ENCODE assay signal across 9 cellular contexts in genomic region chr18:46332956-46333355, GRCh38.
DNase-seq lines count a peak whose midpoint lies in the region; ATAC-seq and TF ChIP-seq lines count a peak whose summit lies in the region.
"Had no signal": no experiment of that assay in that cellular context is flagged by ENCODE, and none has a peak within 500 bp of the region (broad histone marks: within the 10 kb centered on the region; RNA-seq: fewer than 3 reads in every experiment).

No MANE protein-coding gene starts in this region.

- DNase-seq in choroid plexus epithelial cell (ENCODE audit: low read depth) (no peak), naive B cell (no peak), NCI-H2029 treated with DMSO at 0.1 percent for 48 hours (lab: John Stamatoyannopoulos, UW) (no peak), globus pallidus (ENCODE audit: low spot score) (no peak), mucosa of gallbladder (ENCODE audit: low spot score) (no peak)

- peaks cover 0 to 7% of the 10 kb centered on the region in 2 donors for H3K36me3 Mint-ChIP-seq in naive B cell

- no peak for TF ChIP-seq CTCF in choroid plexus epithelial cell (conservative IDR thresholded peaks at IDR 0.05; ENCODE audit: low read depth, low read length)

- no peaks in the 10 kb centered on the region for H3K9me3 ChIP-seq in BLaER1 treated with 17β-estradiol and CSF1 and Interleukin-3, amounts not matched to agents 10 nM and 100 nM (replicated peaks in 1 of 11)

- peaks cover 37 to 51% (median 43%) of the 10 kb centered on the region in 10 experiments for H3K4me1 ChIP-seq in BLaER1 treated with 17β-estradiol and CSF1 and Interleukin-3, amounts not matched to agents 10 nM and 100 nM

- no peak for TF ChIP-seq EP300 in Ishikawa (IDR thresholded peaks at IDR 0.05; ENCODE audit: borderline replicate concordance)

- peaks cover 0 to 2% (median 0%) of the 10 kb centered on the region in 7 donors for H3K9me3 Mint-ChIP-seq in naive B cell
- H3K9me3 Mint-ChIP-seq: dendritic cell treated with granulocyte-macrophage colony-stimulating factor and Interleukin-4, amounts not matched to agents 40 ng/mL and 50 ng/mL, for 4 days had no signal

- H3K4me1 Mint-ChIP-seq in naive B cell, result peaks cover 21 to 26% (median 22%) of the 10 kb centered on the region in 3 donors

- H3K9ac ChIP-seq in BLaER1 treated with 17β-estradiol and CSF1 and Interleukin-3, amounts not matched to agents 10 nM and 100 nM, result peak overlapping the region; percentile 79 to 97 (median 90); a peak in 19 of 22 replicates

- H3K27ac Mint-ChIP-seq in naive B cell, result peak overlapping the region in 1 of 6 donors; percentile 47
- H3K27ac Mint-ChIP-seq: dendritic cell treated with granulocyte-macrophage colony-stimulating factor and Interleukin-4, amounts not matched to agents 40 ng/mL and 50 ng/mL, for 4 days had no signal

- H3K4me3 Mint-ChIP-seq in naive B cell, result peak overlapping the region in 7 of 8 donors; percentile 37 to 76 (median 64)

- TF ChIP-seq RAD21 in Ishikawa (IDR thresholded peaks at IDR 0.05; ENCODE audit: low read depth), result no peak

- ATAC-seq in naive B cell (ENCODE audit: low read depth in 2 of 2) (no peak), HG03442 (IDR thresholded peaks at IDR 0.05; ENCODE audit: unreplicated experiment) (no peak)

- H3K4me2 ChIP-seq in BLaER1 treated with 17β-estradiol and CSF1 and Interleukin-3, amounts not matched to agents 10 nM and 100 nM, result peak overlapping the region; percentile 76 to 98 (median 93)

- H3K4me3 ChIP-seq in BLaER1 treated with 17β-estradiol and CSF1 and Interleukin-3, amounts not matched to agents 10 nM and 100 nM, result peak overlapping the region; percentile 76 to 89 (median 86)
- peak overlapping the region; percentile 53 for H3K4me3 ChIP-seq in choroid plexus epithelial cell (ENCODE audit: low read depth, low read length)

- no peaks in the 10 kb centered on the region for H3K36me3 ChIP-seq in BLaER1 treated with 17β-estradiol and CSF1 and Interleukin-3, amounts not matched to agents 10 nM and 100 nM

- H3K27ac ChIP-seq in BLaER1 treated with 17β-estradiol and CSF1 and Interleukin-3, amounts not matched to agents 10 nM and 100 nM, result peak overlapping the region in 9 of 11 experiments; percentile 75 to 94 (median 89); a peak in 17 of 22 replicates

- 0 out of 22 replicates have a peak, but pooled peaks cover 0 to 5% (median 0%) of the 10 kb centered on the region in 11 experiments for H3K27me3 ChIP-seq in BLaER1 treated with 17β-estradiol and CSF1 and Interleukin-3, amounts not matched to agents 10 nM and 100 nM

- peaks cover 0 to 11% (median 0%) of the 10 kb centered on the region in 11 experiments; a peak in 5 of 22 replicates for H4K20me1 ChIP-seq in BLaER1 treated with 17β-estradiol and CSF1 and Interleukin-3, amounts not matched to agents 10 nM and 100 nM

- H3K27me3 Mint-ChIP-seq in naive B cell, result peaks cover 62 to 82% (median 71%) of the 10 kb centered on the region in 3 donors

TF ChIP-seq in Ishikawa, 13 proteins besides CTCF, POLR2A, EP300 and RAD21:
- no peak for TF ChIP-seq CEBPB (IDR thresholded peaks at IDR 0.05)
- no peak for TF ChIP-seq YY1 (IDR thresholded peaks at IDR 0.05; ENCODE audit: low read depth)
- no peak for TF ChIP-seq FOXM1 (IDR thresholded peaks at IDR 0.05; ENCODE audit: borderline replicate concordance, low read depth)
- no peak for TF ChIP-seq CREB1 (IDR thresholded peaks at IDR 0.05; ENCODE audit: low read depth)
- TF ChIP-seq, protein P1, sequence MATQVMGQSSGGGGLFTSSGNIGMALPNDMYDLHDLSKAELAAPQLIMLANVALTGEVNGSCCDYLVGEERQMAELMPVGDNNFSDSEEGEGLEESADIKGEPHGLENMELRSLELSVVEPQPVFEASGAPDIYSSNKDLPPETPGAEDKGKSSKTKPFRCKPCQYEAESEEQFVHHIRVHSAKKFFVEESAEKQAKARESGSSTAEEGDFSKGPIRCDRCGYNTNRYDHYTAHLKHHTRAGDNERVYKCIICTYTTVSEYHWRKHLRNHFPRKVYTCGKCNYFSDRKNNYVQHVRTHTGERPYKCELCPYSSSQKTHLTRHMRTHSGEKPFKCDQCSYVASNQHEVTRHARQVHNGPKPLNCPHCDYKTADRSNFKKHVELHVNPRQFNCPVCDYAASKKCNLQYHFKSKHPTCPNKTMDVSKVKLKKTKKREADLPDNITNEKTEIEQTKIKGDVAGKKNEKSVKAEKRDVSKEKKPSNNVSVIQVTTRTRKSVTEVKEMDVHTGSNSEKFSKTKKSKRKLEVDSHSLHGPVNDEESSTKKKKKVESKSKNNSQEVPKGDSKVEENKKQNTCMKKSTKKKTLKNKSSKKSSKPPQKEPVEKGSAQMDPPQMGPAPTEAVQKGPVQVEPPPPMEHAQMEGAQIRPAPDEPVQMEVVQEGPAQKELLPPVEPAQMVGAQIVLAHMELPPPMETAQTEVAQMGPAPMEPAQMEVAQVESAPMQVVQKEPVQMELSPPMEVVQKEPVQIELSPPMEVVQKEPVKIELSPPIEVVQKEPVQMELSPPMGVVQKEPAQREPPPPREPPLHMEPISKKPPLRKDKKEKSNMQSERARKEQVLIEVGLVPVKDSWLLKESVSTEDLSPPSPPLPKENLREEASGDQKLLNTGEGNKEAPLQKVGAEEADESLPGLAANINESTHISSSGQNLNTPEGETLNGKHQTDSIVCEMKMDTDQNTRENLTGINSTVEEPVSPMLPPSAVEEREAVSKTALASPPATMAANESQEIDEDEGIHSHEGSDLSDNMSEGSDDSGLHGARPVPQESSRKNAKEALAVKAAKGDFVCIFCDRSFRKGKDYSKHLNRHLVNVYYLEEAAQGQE (IDR thresholded peaks at IDR 0.05; ENCODE audit: low read depth), result no peak
- TF ChIP-seq, protein P2, sequence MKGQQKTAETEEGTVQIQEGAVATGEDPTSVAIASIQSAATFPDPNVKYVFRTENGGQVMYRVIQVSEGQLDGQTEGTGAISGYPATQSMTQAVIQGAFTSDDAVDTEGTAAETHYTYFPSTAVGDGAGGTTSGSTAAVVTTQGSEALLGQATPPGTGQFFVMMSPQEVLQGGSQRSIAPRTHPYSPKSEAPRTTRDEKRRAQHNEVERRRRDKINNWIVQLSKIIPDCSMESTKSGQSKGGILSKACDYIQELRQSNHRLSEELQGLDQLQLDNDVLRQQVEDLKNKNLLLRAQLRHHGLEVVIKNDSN (IDR thresholded peaks at IDR 0.05), result peak; percentile 47
- no peak for TF ChIP-seq EGR1 (IDR thresholded peaks at IDR 0.05)
- no peak for TF ChIP-seq TEAD4 (IDR thresholded peaks at IDR 0.05)
- TF ChIP-seq NFIC (IDR thresholded peaks at IDR 0.05), result 0 out of 2 replicates have a peak, but pooled peaks have one; percentile 2
- TF ChIP-seq TCF12 (IDR thresholded peaks at IDR 0.05; ENCODE audit: low read depth), result no peak
- no peak for TF ChIP-seq ZBTB7A (IDR thresholded peaks at IDR 0.05; ENCODE audit: low read depth)
